Comparison of ENCODE assay signal across 12 cellular contexts in genomic region chr3:172065534-172065933, GRCh38. TPM values are rescaled to one million over a fixed set of nuclear protein-coding genes. Genes with fewer than 3 reads are reported as not detected.
A peak's percentile ranks its signal among the peaks of the same experiment; 100 is the strongest.
DNase-seq lines count a peak whose midpoint lies in the region; ATAC-seq, FAIRE-seq and TF ChIP-seq lines count a peak whose summit lies in the region.
"Had no signal": no experiment of that assay in that cellular context is flagged by ENCODE, and none has a peak within 500 bp of the region (broad histone marks: within the 10 kb centered on the region; RNA-seq: fewer than 3 reads in every experiment).

No MANE protein-coding gene starts in this region.

- H3K9me3 ChIP-seq in heart left ventricle: no peaks in the 10 kb centered on the region
- H3K9me3 ChIP-seq in kidney (ENCODE audit: control insufficient read depth in 1 of 2, low read length in 2 of 2): no peaks in the 10 kb centered on the region
- no peaks in the 10 kb centered on the region for H3K9me3 ChIP-seq in vagina

- no peak for DNase-seq in heart left ventricle
- DNase-seq in cardiac septum (ENCODE audit: low spot score): no peak
- DNase-seq in amniotic epithelial cell (ENCODE audit: low read depth): peak; percentile 51
- no peak for DNase-seq in kidney
- no peak for DNase-seq in vagina (ENCODE audit: extremely low spot score in 2 of 2)
- DNase-seq in activated gamma-delta T cell treated with Interleukin-2 at 50 U/mL for 16 hours: no peak
- DNase-seq: activated CD4-positive, CD25-positive, alpha-beta regulatory T cell treated with anti-CD3 and anti-CD28 coated beads, Interleukin-2, amount 50 U/mL, for 72 hours; aorta; NCI-H510A treated with DMSO at 0.1 percent for 48 hours had no signal

- intact Hi-C loops in heart left ventricle (cut with DNase I) (no loop called here), cardiac septum (cut with DNase I) (no loop called here), kidney (cut with DNase I) (no loop called here), vagina (cut with DNase I) (no loop called here)

- H3K27ac ChIP-seq in heart left ventricle (peak overlapping the region in 5 of 12 donors; percentile 3 to 25 (median 13)), kidney (ENCODE audit: low read depth in 2 of 2, low read length in 2 of 2) (peak overlapping the region; percentile 86 to 92), vagina (peak overlapping the region; percentile 17)

- peaks cover 12 to 100% (median 84%) of the 10 kb centered on the region in 12 donors for H3K4me1 ChIP-seq in heart left ventricle
- peaks cover 33 to 49% of the 10 kb centered on the region in 2 donors for H3K4me1 ChIP-seq in kidney (ENCODE audit: control insufficient read depth in 1 of 2, insufficient read depth in 1 of 2, low read depth in 1 of 2, low read length in 2 of 2)
- peaks cover 76% of the 10 kb centered on the region for H3K4me1 ChIP-seq in vagina

- TF ChIP-seq CTCF in heart left ventricle (IDR thresholded peaks at IDR 0.05) (no peak), kidney (IDR thresholded peaks at IDR 0.05; ENCODE audit: borderline replicate concordance, extremely low read depth, insufficient read depth) (no peak), vagina (IDR thresholded peaks at IDR 0.05) (no peak)

- H3K27me3 ChIP-seq in heart left ventricle: no peaks in the 10 kb centered on the region
- H3K27me3 ChIP-seq in vagina: no peaks in the 10 kb centered on the region

- peak in 3 of 4 donors; percentile 6 to 35 (median 12) for ATAC-seq in heart left ventricle
- ATAC-seq in GM19023 (IDR thresholded peaks at IDR 0.05; ENCODE audit: unreplicated experiment): no peak
- no peak for ATAC-seq in GM18520 (IDR thresholded peaks at IDR 0.05; ENCODE audit: unreplicated experiment)

- H3K36me3 ChIP-seq in heart left ventricle (peaks cover 0 to 4% (median 0%) of the 10 kb centered on the region in 9 donors), kidney (ENCODE audit: control insufficient read depth in 1 of 2, insufficient read depth in 2 of 2, low read length in 2 of 2) (no peaks in the 10 kb centered on the region), vagina (no peaks in the 10 kb centered on the region)

- H3K4me3 ChIP-seq in heart left ventricle (no peak overlapping the region), kidney (ENCODE audit: low read length in 2 of 2) (peak overlapping the region in 1 of 2 donors; percentile 3), vagina (no peak overlapping the region)
- H3K4me3 ChIP-seq: skin epidermis had no signal

- FAIRE-seq in kidney (lab: Jason Lieb, UNC): no peak

- TF ChIP-seq POLR2A in heart left ventricle (IDR thresholded peaks at IDR 0.05) (no peak), vagina (IDR thresholded peaks at IDR 0.05) (no peak)

- peak overlapping the region in 1 of 2 donors; percentile 36 for H3K9ac ChIP-seq in kidney (ENCODE audit: low read length in 2 of 2)

- 0 to 7% (median 1%) methylated on average over 1 of the region's 1 CpG for WGBS in heart left ventricle, 4 donors

RNA-seq across cellular contexts. Expression of gene FNDC3B, which starts 26.2 kb away (rescaled TPM):
- 100 to 1,000 TPM in 3 of 9 donors, 10 to 100 TPM in 6; 59.1 to 113 (median 79.0) TPM for total RNA-seq in heart left ventricle
- 10 to 100 TPM in 1 of 2 donors, 1 to 10 TPM in 1; 9.4 to 35.8 TPM for polyA plus RNA-seq in heart left ventricle
- total RNA-seq in cardiac septum: 139 TPM
- 185 TPM for total RNA-seq in kidney
- polyA plus RNA-seq in kidney (ENCODE audit: insufficient read depth, low read depth, low replicate concordance): 11.8 TPM
- total RNA-seq in vagina: 68.5 TPM

Comparison
In these comparisons a context has a peak if more than half of its experiments do, and no peak if none do; other contexts are left out.
1. ATAC-seq: peak in heart left ventricle (3 of 4); none in GM19023 (single experiment) and GM18520 (single experiment).